In the genomic region with DNA sequence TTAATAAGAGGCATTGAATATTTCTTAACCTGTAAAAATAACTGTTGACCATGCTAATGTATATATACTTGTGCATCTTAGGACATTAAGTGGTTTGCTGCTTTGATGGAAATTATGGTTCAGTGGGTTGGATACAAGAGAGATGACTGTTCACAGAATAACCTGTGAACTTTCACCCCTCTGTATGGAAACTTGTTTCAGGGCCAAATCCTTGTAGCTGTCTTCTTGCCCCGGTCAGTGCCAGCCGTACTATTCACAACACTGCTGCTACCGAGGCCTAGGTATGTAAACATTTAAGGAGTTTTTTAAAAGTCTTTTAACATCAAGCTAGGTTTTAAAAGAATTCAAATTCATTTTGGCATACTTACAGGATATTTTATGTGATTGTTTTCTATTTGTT, we compare ENCODE assay signal across 18 cellular contexts. TPM values are rescaled to one million over a fixed set of nuclear protein-coding genes. Genes with fewer than 3 reads are reported as not detected.
A peak's percentile ranks its signal among the peaks of the same experiment; 100 is the strongest.
DNase-seq lines count a peak whose midpoint lies in the region; ATAC-seq, FAIRE-seq and TF ChIP-seq lines count a peak whose summit lies in the region.
"Had no signal": no experiment of that assay in that cellular context is flagged by ENCODE, and none has a peak within 500 bp of the region (broad histone marks: within the 10 kb centered on the region; RNA-seq: fewer than 3 reads in every experiment).

No MANE protein-coding gene starts in this region.

- peaks cover 78% of the 10 kb centered on the region for H3K36me3 Mint-ChIP-seq in CD8-positive, alpha-beta T cell
- H3K36me3 Mint-ChIP-seq in naive thymus-derived CD8-positive, alpha-beta T cell = peaks cover 0 to 91% (median 2%) of the 10 kb centered on the region in 3 donors

- H3K27me3 Mint-ChIP-seq in CD8-positive, alpha-beta T cell (ENCODE audit: low read depth) = no peaks in the 10 kb centered on the region
- no peaks in the 10 kb centered on the region for H3K27me3 Mint-ChIP-seq in naive thymus-derived CD8-positive, alpha-beta T cell
- H3K27me3 Mint-ChIP-seq: activated B cell treated with CpG ODN at 0.5 μM for 24 hours; brain; stimulated activated naive CD8-positive, alpha-beta T cell treated with anti-CD3 and anti-CD28 coated beads, Interleukin-15, Interleukin-2, amounts not matched to agents 100 ng/mL and 50 ng/mL, for 24 hours had no signal

- peak; percentile 39 for FAIRE-seq in A204.1 (lab: Jason Lieb, UNC)

- H3K27me3 ChIP-seq in CD8-positive, alpha-beta T cell (ENCODE audit: insufficient read depth, low read length) = no peaks in the 10 kb centered on the region
- H3K27me3 ChIP-seq: tibial artery had no signal

- no peak for ATAC-seq in CD8-positive, alpha-beta T cell
- ATAC-seq in naive thymus-derived CD8-positive, alpha-beta T cell = no peak
- no peak for ATAC-seq in HG02970 (IDR thresholded peaks at IDR 0.05; ENCODE audit: low FRiP score, unreplicated experiment)
- ATAC-seq: HCT116 had no signal

- CTCF ChIA-PET in CD8-positive, alpha-beta T cell (lab: Charles Lee) = interaction anchor here (0.6 to 0.9 kb wide), 2 partner anchors 127 to 141 kb away, joined by 3 to 4 read pairs; no protein-coding TSS in a partner anchor

- H3K4me3 Mint-ChIP-seq in CD8-positive, alpha-beta T cell = no peak overlapping the region
- H3K4me3 Mint-ChIP-seq in naive thymus-derived CD8-positive, alpha-beta T cell = no peak overlapping the region
- H3K4me3 Mint-ChIP-seq: activated B cell treated with CpG ODN at 0.5 μM for 24 hours; activated T-helper 1 cell treated with anti-CD3 and anti-CD28 coated beads, Interleukin-12 subunit alpha, Interleukin-12 subunit beta, Interleukin-2, Interleukin-4 antibody, amounts not matched to agents 30 ng/mL and 10 ng/mL and 1 ng/mL, durations not matched to agents 14 hours and 24 hours and 36 hours; brain; stimulated activated naive CD8-positive, alpha-beta T cell treated with anti-CD3 and anti-CD28 coated beads, Interleukin-15, Interleukin-2, amounts not matched to agents 100 ng/mL and 50 ng/mL, for 24 hours had no signal

- no peaks in the 10 kb centered on the region for H3K9me3 ChIP-seq in CD8-positive, alpha-beta T cell (ENCODE audit: low read length)
- H3K9me3 ChIP-seq: SK-N-SH, tibial artery had no signal

- intact Hi-C loops in CD8-positive, alpha-beta T cell (cut with DNase I, micrococcal nuclease) = loop anchor here in 1 of 2 experiments (2.0 kb wide), 1 partner anchor 14 kb away; no protein-coding TSS in a partner anchor

- TF ChIP-seq CTCF in CD8-positive, alpha-beta T cell (IDR thresholded peaks at IDR 0.05) = no peak
- no peak for TF ChIP-seq CTCF in choroid plexus epithelial cell (conservative IDR thresholded peaks at IDR 0.05; ENCODE audit: low read depth, low read length)
- TF ChIP-seq CTCF in GM13976 (IDR thresholded peaks at IDR 0.05; ENCODE audit: borderline replicate concordance, control extremely low read depth, extremely low read depth, insufficient read depth, missing control alignments) = no peak

- no peak for DNase-seq in CD8-positive, alpha-beta T cell
- peak; percentile 62 for DNase-seq in choroid plexus epithelial cell (ENCODE audit: low read depth)
- no peak for DNase-seq in naive thymus-derived CD8-positive, alpha-beta T cell
- DNase-seq in dermis blood vessel endothelial cell = no peak
- no peak for DNase-seq in GM13976 (ENCODE audit: low spot score)
- DNase-seq: activated B cell treated with CpG ODN at 0.5 μM for 24 hours; activated CD8-positive, alpha-beta memory T cell treated with anti-CD3 and anti-CD28 coated beads for 24 hours; cortex of kidney; SK-N-SH; T-helper 9 cell; tibial artery had no signal

- POLR2A ChIA-PET in CD8-positive, alpha-beta T cell (lab: Charles Lee) = interaction anchor here (0.5 to 1.2 kb wide), 2 partner anchors 16 to 926 kb away, joined by 3 to 5 read pairs; a partner anchor contains a TSS
- POLR2A ChIA-PET in naive thymus-derived CD8-positive, alpha-beta T cell (lab: Charles Lee) = interaction anchor here (0.6 to 1.0 kb wide), 2 partner anchors 81 to 1180 kb away, joined by 3 read pairs; a partner anchor contains a TSS

- no peaks in the 10 kb centered on the region for H3K9me3 Mint-ChIP-seq in CD8-positive, alpha-beta T cell
- no peaks in the 10 kb centered on the region for H3K9me3 Mint-ChIP-seq in naive thymus-derived CD8-positive, alpha-beta T cell
- H3K9me3 Mint-ChIP-seq: activated B cell treated with CpG ODN at 0.5 μM for 24 hours; activated T-helper 1 cell treated with anti-CD3 and anti-CD28 coated beads, Interleukin-12 subunit alpha, Interleukin-12 subunit beta, Interleukin-2, Interleukin-4 antibody, amounts not matched to agents 30 ng/mL and 10 ng/mL and 1 ng/mL, durations not matched to agents 14 hours and 24 hours and 36 hours; brain; stimulated activated naive CD8-positive, alpha-beta T cell treated with anti-CD3 and anti-CD28 coated beads, Interleukin-15, Interleukin-2, amounts not matched to agents 100 ng/mL and 50 ng/mL, for 24 hours had no signal

- in situ Hi-C loops in GM13976 (cut with MboI; ENCODE audit: low sequenced_read_pairs, unreplicated experiment) = no loop called here

- no peak overlapping the region for H3K27ac ChIP-seq in CD8-positive, alpha-beta T cell (ENCODE audit: low read depth, low read length)

- peaks cover 30% of the 10 kb centered on the region for H3K4me1 Mint-ChIP-seq in CD8-positive, alpha-beta T cell (ENCODE audit: low read depth)
- peaks cover 11 to 20% (median 15%) of the 10 kb centered on the region in 4 donors for H3K4me1 Mint-ChIP-seq in naive thymus-derived CD8-positive, alpha-beta T cell
- H3K4me1 Mint-ChIP-seq: activated B cell treated with CpG ODN at 0.5 μM for 24 hours, brain had no signal

- H3K27ac Mint-ChIP-seq in CD8-positive, alpha-beta T cell = peak overlapping the region; percentile 20
- peak overlapping the region in 9 of 10 donors; percentile 9 to 79 (median 62) for H3K27ac Mint-ChIP-seq in naive thymus-derived CD8-positive, alpha-beta T cell
- H3K27ac Mint-ChIP-seq: activated B cell treated with CpG ODN at 0.5 μM for 24 hours had no signal

- H3K4me1 ChIP-seq in CD8-positive, alpha-beta T cell (ENCODE audit: insufficient read depth, low read length) = no peaks in the 10 kb centered on the region

- peaks cover 59% of the 10 kb centered on the region for H3K36me3 ChIP-seq in CD8-positive, alpha-beta T cell (ENCODE audit: insufficient read depth, low read length)

- no peak overlapping the region for H3K4me3 ChIP-seq in CD8-positive, alpha-beta T cell (ENCODE audit: low read depth, low read length)
- H3K4me3 ChIP-seq in choroid plexus epithelial cell (ENCODE audit: low read depth, low read length) = no peak overlapping the region
- H3K4me3 ChIP-seq: lung, tibial artery had no signal

RNA-seq across cellular contexts. Expression of a gene that starts 16.1 kb away (rescaled TPM):
- 10 to 100 TPM; 11.0 to 11.9 TPM for total RNA-seq in CD8-positive, alpha-beta T cell
- 10 to 100 TPM; 10.0 to 10.3 TPM for total RNA-seq in naive thymus-derived CD8-positive, alpha-beta T cell
- polyA plus RNA-seq in naive thymus-derived CD8-positive, alpha-beta T cell = 1 to 10 TPM; 1.9 to 4.7 (median 2.2) TPM
- 9.2 and 18.6 TPM in 2 replicates for total RNA-seq in dermis blood vessel endothelial cell

RNA-seq across cellular contexts. Expression of a gene that starts 29.5 kb away (rescaled TPM):
- 100 to 1,000 TPM; 418 to 422 TPM for total RNA-seq in CD8-positive, alpha-beta T cell
- 100 to 1,000 TPM; 493 to 510 TPM for total RNA-seq in naive thymus-derived CD8-positive, alpha-beta T cell
- 100 to 1,000 TPM; 412 to 602 (median 573) TPM for polyA plus RNA-seq in naive thymus-derived CD8-positive, alpha-beta T cell
- total RNA-seq in dermis blood vessel endothelial cell = 180 and 275 TPM in 2 replicates

RNA-seq across cellular contexts. Expression of a gene that starts 30.4 kb away (rescaled TPM):
- total RNA-seq in CD8-positive, alpha-beta T cell = 10 to 100 TPM; 17.6 to 23.5 TPM
- total RNA-seq in naive thymus-derived CD8-positive, alpha-beta T cell = 10 to 100 TPM; 91.6 to 91.8 TPM
- polyA plus RNA-seq in naive thymus-derived CD8-positive, alpha-beta T cell = 10 to 100 TPM; 40.2 to 54.4 (median 43.8) TPM
- 89.0 and 106 TPM in 2 replicates for total RNA-seq in dermis blood vessel endothelial cell
